In the genomic region with DNA sequence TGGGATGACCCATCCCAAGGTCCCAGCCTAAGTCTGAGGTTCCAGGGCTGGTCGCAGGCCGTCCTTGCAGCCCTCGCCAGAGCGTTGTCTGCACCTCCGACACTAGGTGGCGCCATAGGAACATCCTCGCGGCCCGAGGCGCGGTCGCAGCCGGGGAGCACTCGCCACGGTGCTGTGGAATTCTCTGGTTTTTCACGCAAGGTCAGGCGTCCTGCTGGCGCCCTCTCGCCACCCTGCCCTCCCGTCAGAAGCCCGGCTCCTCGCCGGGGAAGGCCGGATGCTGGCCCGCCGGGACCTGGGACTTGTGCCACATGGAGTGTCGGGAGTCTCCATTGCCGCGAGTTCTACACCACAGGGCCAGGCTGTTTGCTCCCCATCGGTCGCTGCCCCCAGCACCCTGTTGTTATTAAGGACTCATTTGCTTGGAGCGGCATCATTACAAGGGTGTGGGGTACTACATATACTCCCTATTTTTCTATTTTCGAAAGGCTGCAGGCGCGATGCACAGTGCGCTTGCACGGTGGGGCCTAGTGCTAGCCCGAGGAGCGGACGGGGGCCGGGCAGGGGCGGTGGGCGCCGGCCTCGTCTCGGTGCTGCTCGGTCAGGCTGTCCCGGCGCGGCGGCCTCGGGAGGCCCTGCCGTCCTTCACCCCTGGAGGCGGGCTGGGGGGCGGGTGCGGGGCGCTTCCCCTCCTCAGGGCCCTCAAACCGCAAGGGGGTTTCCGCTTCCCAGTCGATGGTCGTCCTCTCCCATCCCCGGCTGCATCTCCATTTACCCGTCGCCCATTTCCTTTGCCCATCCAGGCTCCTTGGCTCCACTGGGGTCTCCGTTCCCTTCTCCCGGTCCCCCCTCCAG, we compare ENCODE assay signal across 8 cellular contexts.
DNase-seq lines count a peak whose midpoint lies in the region; ATAC-seq and TF ChIP-seq lines count a peak whose summit lies in the region.

No MANE protein-coding gene starts in this region.

- H3K4me3 ChIP-seq in mammary epithelial cell (replicated peaks in 1 of 3; ENCODE audit: insufficient read depth in 1 of 3, low read depth in 2 of 3, low read length in 3 of 3), result peak overlapping the region; percentile 4 to 63 (median 40)

- peak overlapping the region; percentile 87 for H2AFZ ChIP-seq in mammary epithelial cell (ENCODE audit: low read depth, low read length)

- peaks cover 16% of the 10 kb centered on the region for H3K27me3 Mint-ChIP-seq in WTC11 (ENCODE audit: low read depth)

- in situ Hi-C loops in GM13976 (cut with MboI; ENCODE audit: low sequenced_read_pairs, unreplicated experiment), result loop anchor here (25.0 kb wide), 2 partner anchors 155 to 830 kb away; no protein-coding TSS in a partner anchor
- in situ Hi-C loops in mammary epithelial cell (cut with MboI; ENCODE audit: low sequenced_read_pairs in 2 of 2), result loop anchor here in 1 of 2 donors (25.0 kb wide), 2 partner anchors 155 to 830 kb away; no protein-coding TSS in a partner anchor

- H3K27me3 ChIP-seq in mammary epithelial cell (ENCODE audit: insufficient read depth, low read length), result no peaks in the 10 kb centered on the region

- H3K4me1 ChIP-seq in mammary epithelial cell (ENCODE audit: insufficient read depth, low read length), result peaks cover 23% of the 10 kb centered on the region

- dilution Hi-C loops in mammary epithelial cell (cut with HindIII; ENCODE audit: low sequenced_read_pairs), result no loop called here

- H3K4me1 Mint-ChIP-seq in WTC11, result peaks cover 22% of the 10 kb centered on the region

- H3K27ac ChIP-seq in 22Rv1 (no peak overlapping the region), mammary epithelial cell (ENCODE audit: insufficient read depth, low read depth, low read length) (no peak overlapping the region)

- no peaks in the 10 kb centered on the region for H3K36me3 Mint-ChIP-seq in WTC11

- 37% methylated on average over 20 of the region's 66 CpGs for WGBS in mammary epithelial cell (ENCODE audit: low coverage, missing lambda C conversion rate)

- peak overlapping the region; percentile 73 for H3K4me3 Mint-ChIP-seq in WTC11

- TF ChIP-seq CTCF in 22Rv1 (IDR thresholded peaks at IDR 0.05) (peak; percentile 91), GM13976 (IDR thresholded peaks at IDR 0.05; ENCODE audit: borderline replicate concordance, control extremely low read depth, extremely low read depth, insufficient read depth, missing control alignments) (peak; percentile 99), WTC11 (IDR thresholded peaks at IDR 0.05) (peak; percentile 95), mammary epithelial cell (conservative IDR thresholded peaks at IDR 0.05 in 1 of 2, IDR thresholded peaks at IDR 0.05 in 1 of 2; ENCODE audit: extremely low read depth in 1 of 2, insufficient read depth in 1 of 2, low read depth in 1 of 2, low read length in 2 of 2) (peak; percentile 82 to 97)

- DNase-seq in GM13976 (ENCODE audit: low spot score) (peak; percentile 88), NCI-H2029 treated with DMSO at 0.1 percent for 48 hours (lab: John Stamatoyannopoulos, UW) (peak; percentile 40), WTC11 (ENCODE audit: low spot score) (peak; percentile 81), mammary epithelial cell (peak; percentile 54), iris pigment epithelial cell (ENCODE audit: low read depth) (peak; percentile 69)
- DNase-seq in stimulated activated CD4-positive, alpha-beta T cell treated with anti-CD3 and anti-CD28 coated beads, Interleukin-12 subunit alpha, Interleukin-12 subunit beta, amount 100 ng/mL, for 48 hours (ENCODE audit: low read depth in 2 of 3, low spot score in 1 of 3), result peak; percentile 45 to 75 (median 64)

- H3K9ac ChIP-seq in mammary epithelial cell (ENCODE audit: insufficient read depth, low read length), result peak overlapping the region; percentile 10

- POLR2A ChIA-PET in WTC11 (lab: Charles Lee), result interaction anchor here (0.5 kb wide), 1 partner anchor 230 kb away, joined by 6 read pairs; no protein-coding TSS in a partner anchor

- no peaks in the 10 kb centered on the region for H3K9me3 Mint-ChIP-seq in WTC11

- H3K9me3 ChIP-seq in mammary epithelial cell (replicated peaks; ENCODE audit: insufficient read depth, low read length), result no peaks in the 10 kb centered on the region

- H3K4me2 ChIP-seq in mammary epithelial cell (ENCODE audit: insufficient read depth, low read depth, low read length), result peak overlapping the region; percentile 85

- CTCF ChIA-PET in WTC11 (lab: Charles Lee), result interaction anchor here (0.7 to 1.2 kb wide), 4 partner anchors 12 to 184 kb away, joined by 3 to 4 read pairs (median 3); no protein-coding TSS in a partner anchor
- CTCF ChIA-PET in mammary epithelial cell (lab: Charles Lee; ENCODE audit: low non-redundant PET), result no interaction called here

- H3K27ac Mint-ChIP-seq in WTC11, result no peak overlapping the region

- no peaks in the 10 kb centered on the region for H3K36me3 ChIP-seq in mammary epithelial cell (ENCODE audit: insufficient read depth, low read length)

- H3K79me2 ChIP-seq in mammary epithelial cell (ENCODE audit: insufficient read depth, low read length), result no peaks in the 10 kb centered on the region

- BruUV-seq in mammary epithelial cell (replicated peaks; lab: Mats Ljungman, UMichigan), result no TSS peak

- intact Hi-C loops in mammary epithelial cell (cut with micrococcal nuclease), result loop anchor here (1.0 to 5.0 kb wide), 6 partner anchors 95 to 929 kb away; no protein-coding TSS in a partner anchor

- H4K20me1 ChIP-seq in mammary epithelial cell (ENCODE audit: insufficient read depth, low read length), result no peaks in the 10 kb centered on the region

- ATAC-seq in HG02885 (IDR thresholded peaks at IDR 0.05; ENCODE audit: poor library complexity, unreplicated experiment), result peak; percentile 96
- peak; percentile 85 for ATAC-seq in WTC11

TF ChIP-seq in WTC11, 78 proteins besides CTCF, POLR2A, EP300 and RAD21 (continues in another document):
- TF ChIP-seq, protein P1, sequence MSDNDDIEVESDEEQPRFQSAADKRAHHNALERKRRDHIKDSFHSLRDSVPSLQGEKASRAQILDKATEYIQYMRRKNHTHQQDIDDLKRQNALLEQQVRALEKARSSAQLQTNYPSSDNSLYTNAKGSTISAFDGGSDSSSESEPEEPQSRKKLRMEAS (CRISPR knock-in tag; IDR thresholded peaks at IDR 0.05), result peak; percentile 77
- TF ChIP-seq, protein P2, sequence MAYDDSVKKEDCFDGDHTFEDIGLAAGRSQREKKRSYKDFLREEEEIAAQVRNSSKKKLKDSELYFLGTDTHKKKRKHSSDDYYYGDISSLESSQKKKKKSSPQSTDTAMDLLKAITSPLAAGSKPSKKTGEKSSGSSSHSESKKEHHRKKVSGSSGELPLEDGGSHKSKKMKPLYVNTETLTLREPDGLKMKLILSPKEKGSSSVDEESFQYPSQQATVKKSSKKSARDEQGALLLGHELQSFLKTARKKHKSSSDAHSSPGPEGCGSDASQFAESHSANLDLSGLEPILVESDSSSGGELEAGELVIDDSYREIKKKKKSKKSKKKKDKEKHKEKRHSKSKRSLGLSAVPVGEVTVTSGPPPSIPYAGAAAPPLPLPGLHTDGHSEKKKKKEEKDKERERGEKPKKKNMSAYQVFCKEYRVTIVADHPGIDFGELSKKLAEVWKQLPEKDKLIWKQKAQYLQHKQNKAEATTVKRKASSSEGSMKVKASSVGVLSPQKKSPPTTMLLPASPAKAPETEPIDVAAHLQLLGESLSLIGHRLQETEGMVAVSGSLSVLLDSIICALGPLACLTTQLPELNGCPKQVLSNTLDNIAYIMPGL (CRISPR knock-in tag; IDR thresholded peaks at IDR 0.05), result peak; percentile 45; the same call in 1 of the 2 replicates
- peak; percentile 31; the same call in 1 of the 2 replicates for TF ChIP-seq ZNF423 (CRISPR knock-in tag; IDR thresholded peaks at IDR 0.05)
- TF ChIP-seq ZNF219 (CRISPR knock-in tag; IDR thresholded peaks at IDR 0.05; ENCODE audit: borderline replicate concordance), result peak; percentile 35; the same call in 1 of the 2 replicates
- TF ChIP-seq, protein P3, sequence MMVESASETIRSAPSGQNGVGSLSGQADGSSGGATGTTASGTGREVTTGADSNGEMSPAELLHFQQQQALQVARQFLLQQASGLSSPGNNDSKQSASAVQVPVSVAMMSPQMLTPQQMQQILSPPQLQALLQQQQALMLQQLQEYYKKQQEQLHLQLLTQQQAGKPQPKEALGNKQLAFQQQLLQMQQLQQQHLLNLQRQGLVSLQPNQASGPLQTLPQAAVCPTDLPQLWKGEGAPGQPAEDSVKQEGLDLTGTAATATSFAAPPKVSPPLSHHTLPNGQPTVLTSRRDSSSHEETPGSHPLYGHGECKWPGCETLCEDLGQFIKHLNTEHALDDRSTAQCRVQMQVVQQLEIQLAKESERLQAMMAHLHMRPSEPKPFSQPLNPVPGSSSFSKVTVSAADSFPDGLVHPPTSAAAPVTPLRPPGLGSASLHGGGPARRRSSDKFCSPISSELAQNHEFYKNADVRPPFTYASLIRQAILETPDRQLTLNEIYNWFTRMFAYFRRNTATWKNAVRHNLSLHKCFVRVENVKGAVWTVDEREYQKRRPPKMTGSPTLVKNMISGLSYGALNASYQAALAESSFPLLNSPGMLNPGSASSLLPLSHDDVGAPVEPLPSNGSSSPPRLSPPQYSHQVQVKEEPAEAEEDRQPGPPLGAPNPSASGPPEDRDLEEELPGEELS (CRISPR knock-in tag; IDR thresholded peaks at IDR 0.05), result 0 out of 2 replicates have a peak, but pooled peaks have one; percentile 31
- no peak for TF ChIP-seq NR2C2 (CRISPR knock-in tag; IDR thresholded peaks at IDR 0.05)
- no peak for TF ChIP-seq SMAD4 (CRISPR knock-in tag; IDR thresholded peaks at IDR 0.05)
- TF ChIP-seq RORB (CRISPR knock-in tag; IDR thresholded peaks at IDR 0.05), result no peak
- no peak for TF ChIP-seq EMX1 (CRISPR knock-in tag; IDR thresholded peaks at IDR 0.05)
- peak; percentile 27; the same call in 1 of the 2 replicates for TF ChIP-seq ZNF263 (CRISPR knock-in tag; IDR thresholded peaks at IDR 0.05; ENCODE audit: low read depth)
- TF ChIP-seq, protein P4, sequence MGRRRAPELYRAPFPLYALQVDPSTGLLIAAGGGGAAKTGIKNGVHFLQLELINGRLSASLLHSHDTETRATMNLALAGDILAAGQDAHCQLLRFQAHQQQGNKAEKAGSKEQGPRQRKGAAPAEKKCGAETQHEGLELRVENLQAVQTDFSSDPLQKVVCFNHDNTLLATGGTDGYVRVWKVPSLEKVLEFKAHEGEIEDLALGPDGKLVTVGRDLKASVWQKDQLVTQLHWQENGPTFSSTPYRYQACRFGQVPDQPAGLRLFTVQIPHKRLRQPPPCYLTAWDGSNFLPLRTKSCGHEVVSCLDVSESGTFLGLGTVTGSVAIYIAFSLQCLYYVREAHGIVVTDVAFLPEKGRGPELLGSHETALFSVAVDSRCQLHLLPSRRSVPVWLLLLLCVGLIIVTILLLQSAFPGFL (CRISPR knock-in tag; IDR thresholded peaks at IDR 0.05; ENCODE audit: borderline replicate concordance), result no peak
- peak; percentile 54 for TF ChIP-seq ETV6 (CRISPR knock-in tag; IDR thresholded peaks at IDR 0.05)
- TF ChIP-seq CREB1 (CRISPR knock-in tag; IDR thresholded peaks at IDR 0.05), result no peak
- no peak for TF ChIP-seq CBFB (CRISPR knock-in tag; IDR thresholded peaks at IDR 0.05; ENCODE audit: low read depth)
